Comparison of ENCODE assay signal across 8 cellular contexts in genomic region chr5:77851229-77852067, GRCh38.
DNase-seq lines count a peak whose midpoint lies in the region; TF ChIP-seq lines count a peak whose summit lies in the region.

No MANE protein-coding gene starts in this region.

- TF ChIP-seq POLR2A in thyroid gland (IDR thresholded peaks at IDR 0.05), result no peak

- H3K4me1 ChIP-seq in NT2/D1 (ENCODE audit: insufficient read depth, insufficient read length) (peaks cover 8% of the 10 kb centered on the region), ectodermal cell (ENCODE audit: control insufficient read depth, insufficient read depth, low read length) (peaks cover 58% of the 10 kb centered on the region), thyroid gland (no peaks in the 10 kb centered on the region)

- H3K9me3 ChIP-seq in NT2/D1 (ENCODE audit: insufficient read depth, low read length) (no peaks in the 10 kb centered on the region), ectodermal cell (ENCODE audit: control insufficient read depth, low read length) (no peaks in the 10 kb centered on the region), thyroid gland (no peaks in the 10 kb centered on the region)

- H3K4me3 ChIP-seq in NT2/D1 (ENCODE audit: insufficient read length, low read depth), result peak overlapping the region; percentile 30
- peak overlapping the region; percentile 52 for H3K4me3 ChIP-seq in ectodermal cell (ENCODE audit: insufficient read depth, low read depth, low read length)
- peak overlapping the region; percentile 24 to 70 (median 24) for H3K4me3 ChIP-seq in thyroid gland (replicated peaks in 1 of 3)

- H3K9ac ChIP-seq in NT2/D1 (ENCODE audit: insufficient read length, low read depth), result no peak overlapping the region

- H3K27ac ChIP-seq in ectodermal cell (ENCODE audit: insufficient read depth, low read depth, low read length, poor library complexity, severe bottlenecking) (no peak overlapping the region), thyroid gland (no peak overlapping the region)

- H3K36me3 ChIP-seq in NT2/D1 (ENCODE audit: insufficient read depth, insufficient read length, low read length) (no peaks in the 10 kb centered on the region), ectodermal cell (ENCODE audit: control insufficient read depth, insufficient read depth, low read length) (no peaks in the 10 kb centered on the region), thyroid gland (no peaks in the 10 kb centered on the region)

- DNase-seq in Daoy (ENCODE audit: low read depth), result peak; percentile 26
- DNase-seq in NT2/D1 (ENCODE audit: low read depth, low spot score), result no peak
- peak; percentile 28 to 33 for DNase-seq in lung microvascular endothelial cell (ENCODE audit: low read depth in 2 of 2)
- DNase-seq in thyroid gland, result peak; percentile 44 to 48
- no peak for DNase-seq in activated gamma-delta T cell (lab: John Stamatoyannopoulos, UW)
- no peak for DNase-seq in 8988T
- DNase-seq in NCI-H345 treated with DMSO at 0.1 percent for 48 hours (lab: John Stamatoyannopoulos, UW; ENCODE audit: unreplicated experiment), result no peak

- TF ChIP-seq CTCF in thyroid gland (IDR thresholded peaks at IDR 0.05), result no peak

- 2 to 4% methylated on average over 83 of the region's 83 CpGs for WGBS in ectodermal cell, 2 experiments
- 15 to 16% methylated on average over 41 to 57 of the region's 83 CpGs for WGBS in thyroid gland, 2 donors

- H3K27me3 ChIP-seq in NT2/D1 (ENCODE audit: insufficient read depth, insufficient read length) (peaks cover 74% of the 10 kb centered on the region), ectodermal cell (ENCODE audit: control insufficient read depth, insufficient read depth, low read length, poor library complexity, severe bottlenecking) (peaks cover 82% of the 10 kb centered on the region), thyroid gland (no peaks in the 10 kb centered on the region)

- intact Hi-C loops in thyroid gland (cut with DNase I), result no loop called here

Comparison
In these comparisons a context has a peak if more than half of its experiments do, and no peak if none do; other contexts are left out.
1. DNase-seq: peak in Daoy (single experiment), lung microvascular endothelial cell (2 of 2) and thyroid gland (2 of 2); none in NT2/D1 (single experiment), activated gamma-delta T cell (single experiment), 8988T (single experiment) and NCI-H345 treated with DMSO at 0.1 percent for 48 hours (single experiment).
2. Peak in every context shown above with its lines, with median percentiles within 50 percentile points of each other: H3K4me3 ChIP-seq.